8 cellular contexts compared by ENCODE assay signal in genomic region chr17:57989011-57989345, GRCh38. TPM values are rescaled to one million over a fixed set of nuclear protein-coding genes. Genes with fewer than 3 reads are reported as not detected.
DNase-seq lines count a peak whose midpoint lies in the region; ATAC-seq and TF ChIP-seq lines count a peak whose summit lies in the region.

No MANE protein-coding gene starts in this region.

- H3K4me3 ChIP-seq in lower lobe of right lung: peak overlapping the region; percentile 88

- ATAC-seq in lower lobe of right lung: peak in 1 of 2 donors; percentile 16
- no peak for ATAC-seq in HG03135 (IDR thresholded peaks at IDR 0.05; ENCODE audit: unreplicated experiment)
- no peak for ATAC-seq in HG03108 (IDR thresholded peaks at IDR 0.05; ENCODE audit: unreplicated experiment)

- in situ Hi-C loops in T47D (cut with HindIII; ENCODE audit: low pct_unique_long_range_greater_than_20kb, low sequenced_read_pairs): no loop called here

- H3K9me3 Mint-ChIP-seq in type B pancreatic cell: no peaks in the 10 kb centered on the region

- intact Hi-C loops in lower lobe of right lung (cut with DNase I): no loop called here

- TF ChIP-seq CTCF in lower lobe of right lung (IDR thresholded peaks at IDR 0.05) (no peak), type B pancreatic cell (conservative IDR thresholded peaks at IDR 0.05) (no peak)

- peak overlapping the region; percentile 95 for H3K4me3 Mint-ChIP-seq in type B pancreatic cell

- peaks cover 6% of the 10 kb centered on the region for H3K36me3 Mint-ChIP-seq in type B pancreatic cell

- H3K27me3 ChIP-seq in lower lobe of right lung (ENCODE audit: low read depth): no peaks in the 10 kb centered on the region

- peaks cover 3% of the 10 kb centered on the region for H3K27me3 Mint-ChIP-seq in type B pancreatic cell

- no peaks in the 10 kb centered on the region for H3K9me3 ChIP-seq in lower lobe of right lung

- H3K4me1 ChIP-seq in lower lobe of right lung: peaks cover 58% of the 10 kb centered on the region

- H3K4me1 Mint-ChIP-seq in type B pancreatic cell (ENCODE audit: unreplicated experiment): peaks cover 61% of the 10 kb centered on the region

- no peaks in the 10 kb centered on the region for H3K36me3 ChIP-seq in lower lobe of right lung

- peak overlapping the region; percentile 97 for H3K27ac ChIP-seq in lower lobe of right lung

- DNase-seq in ELR (ENCODE audit: low read depth) (peak; percentile 54), NCI-H2227 treated with DMSO at 0.1 percent for 48 hours (lab: John Stamatoyannopoulos, UW) (peak; percentile 32), T47D (ENCODE audit: low read depth in 1 of 2, low spot score in 1 of 2) (peak; percentile 56 to 83), lower lobe of right lung (no peak), type B pancreatic cell (ENCODE audit: extremely low spot score, unreplicated experiment) (no peak)
- DNase-seq in stimulated activated CD4-positive, alpha-beta T cell treated with anti-CD3 and anti-CD28 coated beads, Interleukin-15, amount 100 ng/mL, for 24 hours: no peak

- peak overlapping the region; percentile 96 for H3K27ac Mint-ChIP-seq in type B pancreatic cell

RNA-seq across cellular contexts. Expression of gene VEZF1, which starts 0.9 kb away (rescaled TPM):
- total RNA-seq in lower lobe of right lung (73.5 TPM), type B pancreatic cell (ENCODE audit: low replicate concordance) (53.3 and 73.2 TPM in 2 replicates)

RNA-seq across cellular contexts. Expression of gene SRSF1, which starts 18.1 kb away (rescaled TPM):
- total RNA-seq in lower lobe of right lung: 159 TPM
- 200 and 306 TPM in 2 replicates for total RNA-seq in type B pancreatic cell (ENCODE audit: low replicate concordance)

RNA-seq across cellular contexts. Expression of gene CUEDC1, which starts 33.8 kb away (rescaled TPM):
- total RNA-seq in lower lobe of right lung (42.8 TPM), type B pancreatic cell (ENCODE audit: low replicate concordance) (29.8 and 31.3 TPM in 2 replicates)

Comparison
In these comparisons a context has a peak if more than half of its experiments do, and no peak if none do; other contexts are left out.
1. DNase-seq: peak in ELR (single experiment), NCI-H2227 treated with DMSO at 0.1 percent for 48 hours (single experiment) and T47D (2 of 2); none in lower lobe of right lung (single experiment), type B pancreatic cell (single experiment) and stimulated activated CD4-positive, alpha-beta T cell treated with anti-CD3 and anti-CD28 coated beads, Interleukin-15, amount 100 ng/mL, for 24 hours (single experiment).